In the genomic region with DNA sequence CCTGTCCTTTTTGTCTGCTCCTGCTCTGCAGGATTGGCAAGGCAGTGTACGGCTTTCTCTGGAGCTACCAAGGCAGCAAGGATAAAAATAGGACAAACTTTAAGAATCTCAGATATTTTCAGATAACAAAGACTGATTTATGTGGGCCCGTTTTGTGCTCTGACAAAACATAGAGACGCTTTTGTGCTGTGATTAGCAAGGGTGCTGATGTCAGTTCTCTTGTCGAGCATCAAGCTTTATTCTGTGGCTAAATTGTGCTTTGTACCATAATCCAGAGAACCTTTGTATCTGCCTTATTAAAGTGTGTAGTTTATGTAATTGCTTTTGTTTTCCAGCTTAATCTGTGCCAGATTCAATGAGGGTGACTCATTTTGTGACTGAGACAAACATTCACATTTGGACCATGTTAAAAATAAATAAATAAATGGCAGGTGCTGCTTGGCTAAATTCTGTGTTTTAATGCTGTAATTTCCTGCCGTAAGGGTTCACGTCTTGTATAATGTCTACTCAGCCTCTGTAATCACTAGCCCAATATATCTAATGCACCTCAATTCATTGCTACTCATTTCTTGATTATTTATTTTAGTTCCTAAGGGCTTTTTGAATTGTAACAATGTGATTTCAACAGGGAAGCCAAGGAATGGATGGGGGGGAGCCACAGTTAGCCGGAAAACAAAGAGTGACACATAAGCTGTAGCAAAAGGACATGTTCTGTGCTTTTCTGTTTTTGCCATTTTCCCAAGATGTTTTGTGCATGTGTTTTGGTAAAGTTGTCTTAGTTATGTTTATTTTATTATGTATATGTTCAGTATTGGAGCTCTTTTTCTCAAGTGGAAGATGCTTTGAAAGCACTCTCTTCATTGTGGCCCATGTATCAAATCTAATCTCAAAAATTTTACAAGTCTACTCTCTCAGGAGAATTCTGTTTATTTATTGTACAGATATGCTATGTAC, we compare ENCODE assay signal across 1 cellular context.
TF ChIP-seq lines count a peak whose summit lies in the region.

No MANE protein-coding gene starts in this region.

TF ChIP-seq in SK-N-SH, 30 proteins besides CTCF, POLR2A, EP300 and RAD21 (continued from another document):
- TF ChIP-seq FOXJ3 (CRISPR knock-in tag; IDR thresholded peaks at IDR 0.05) = no peak
- TF ChIP-seq, protein P1, sequence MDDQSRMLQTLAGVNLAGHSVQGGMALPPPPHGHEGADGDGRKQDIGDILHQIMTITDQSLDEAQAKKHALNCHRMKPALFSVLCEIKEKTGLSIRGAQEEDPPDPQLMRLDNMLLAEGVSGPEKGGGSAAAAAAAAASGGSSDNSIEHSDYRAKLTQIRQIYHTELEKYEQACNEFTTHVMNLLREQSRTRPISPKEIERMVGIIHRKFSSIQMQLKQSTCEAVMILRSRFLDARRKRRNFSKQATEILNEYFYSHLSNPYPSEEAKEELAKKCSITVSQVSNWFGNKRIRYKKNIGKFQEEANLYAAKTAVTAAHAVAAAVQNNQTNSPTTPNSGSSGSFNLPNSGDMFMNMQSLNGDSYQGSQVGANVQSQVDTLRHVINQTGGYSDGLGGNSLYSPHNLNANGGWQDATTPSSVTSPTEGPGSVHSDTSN (IDR thresholded peaks at IDR 0.05) = peak; percentile 34
- TF ChIP-seq TAF1 (IDR thresholded peaks at IDR 0.05; ENCODE audit: borderline replicate concordance, low read depth, low read length) = no peak
